8 cellular contexts compared by ENCODE assay signal in genomic region chr1:3530086-3530930, GRCh38.
DNase-seq lines count a peak whose midpoint lies in the region; ATAC-seq and TF ChIP-seq lines count a peak whose summit lies in the region.

No MANE protein-coding gene starts in this region.

- TF ChIP-seq RAD21 in Ishikawa (IDR thresholded peaks at IDR 0.05; ENCODE audit: low read depth) = no peak

- H3K27me3 Mint-ChIP-seq in CD4-positive, alpha-beta memory T cell = no peaks in the 10 kb centered on the region
- H3K27me3 Mint-ChIP-seq in type B pancreatic cell = no peaks in the 10 kb centered on the region

- no peak for TF ChIP-seq EP300 in Ishikawa (IDR thresholded peaks at IDR 0.05; ENCODE audit: borderline replicate concordance)

- no peaks in the 10 kb centered on the region for H3K9me3 ChIP-seq in CD4-positive, alpha-beta memory T cell (ENCODE audit: control insufficient read depth in 1 of 2, low read length in 2 of 2)
- H3K9me3 ChIP-seq in ascending aorta (no peaks in the 10 kb centered on the region), left lung (no peaks in the 10 kb centered on the region)

- CTCF ChIA-PET in CD4-positive, alpha-beta memory T cell (lab: Charles Lee; ENCODE audit: partially characterized antibody) = interaction anchor here (1.1 to 2.1 kb wide), 3 partner anchors 89 to 91 kb away, joined by 3 to 10 read pairs (median 4); no protein-coding TSS in a partner anchor

- no peak for DNase-seq in CD4-positive, alpha-beta memory T cell
- DNase-seq in ascending aorta (ENCODE audit: low spot score in 2 of 2) (no peak), left lung (no peak), type B pancreatic cell (ENCODE audit: extremely low spot score, unreplicated experiment) (no peak), AG08395 (ENCODE audit: low spot score) (no peak), cortex of kidney (lab: John Stamatoyannopoulos, UW) (no peak), GOT3 (lab: John Stamatoyannopoulos, UW) (no peak)

- H3K4me3 ChIP-seq in CD4-positive, alpha-beta memory T cell (ENCODE audit: low read length in 2 of 2) = peak overlapping the region; percentile 54 to 85
- peak overlapping the region; percentile 82 to 83 for H3K4me3 ChIP-seq in ascending aorta
- H3K4me3 ChIP-seq in left lung = peak overlapping the region; percentile 54 to 71

- ATAC-seq in left lung = peak; percentile 34

- no peaks in the 10 kb centered on the region for H3K9me3 Mint-ChIP-seq in CD4-positive, alpha-beta memory T cell
- no peaks in the 10 kb centered on the region for H3K9me3 Mint-ChIP-seq in type B pancreatic cell

- H3K36me3 Mint-ChIP-seq in CD4-positive, alpha-beta memory T cell = no peaks in the 10 kb centered on the region
- H3K36me3 Mint-ChIP-seq in type B pancreatic cell = no peaks in the 10 kb centered on the region

- H3K36me3 ChIP-seq in CD4-positive, alpha-beta memory T cell (ENCODE audit: insufficient read depth, low read length) = no peaks in the 10 kb centered on the region
- no peaks in the 10 kb centered on the region for H3K36me3 ChIP-seq in ascending aorta
- H3K36me3 ChIP-seq in left lung = no peaks in the 10 kb centered on the region

- POLR2A ChIA-PET in CD4-positive, alpha-beta memory T cell (lab: Charles Lee; ENCODE audit: partially characterized antibody) = interaction anchor here (0.7 to 3.1 kb wide), 11 partner anchors 9 to 94 kb away, joined by 3 to 19 read pairs (median 4); partner anchors contain the start of gene TPRG1L

- intact Hi-C loops in CD4-positive, alpha-beta memory T cell (cut with micrococcal nuclease) = loop anchor here (2.0 kb wide), 1 partner anchor 40 kb away; no protein-coding TSS in a partner anchor
- intact Hi-C loops in ascending aorta (cut with DNase I) = loop anchor here (2.0 kb wide), 1 partner anchor 26 kb away; no protein-coding TSS in a partner anchor
- intact Hi-C loops in left lung (cut with DNase I) = no loop called here

- peak overlapping the region; percentile 80 to 88 (median 84) for H3K4me3 Mint-ChIP-seq in CD4-positive, alpha-beta memory T cell
- H3K4me3 Mint-ChIP-seq in type B pancreatic cell = peak overlapping the region; percentile 83

- no peaks in the 10 kb centered on the region for H3K27me3 ChIP-seq in CD4-positive, alpha-beta memory T cell (ENCODE audit: insufficient read depth, low read length)
- H3K27me3 ChIP-seq in ascending aorta (no peaks in the 10 kb centered on the region), left lung (no peaks in the 10 kb centered on the region)

- H3K27ac Mint-ChIP-seq in CD4-positive, alpha-beta memory T cell = peak overlapping the region; percentile 50 to 83 (median 73)
- no peak overlapping the region for H3K27ac Mint-ChIP-seq in type B pancreatic cell

- TF ChIP-seq CTCF in ascending aorta (IDR thresholded peaks at IDR 0.05) = peak in 2 of 3 experiments; percentile 15 to 33
- TF ChIP-seq CTCF in left lung (IDR thresholded peaks at IDR 0.05) = no peak
- TF ChIP-seq CTCF in type B pancreatic cell (conservative IDR thresholded peaks at IDR 0.05) = peak; percentile 48

- H3K4me1 ChIP-seq in CD4-positive, alpha-beta memory T cell (ENCODE audit: insufficient read depth, low read length) = peaks cover 16% of the 10 kb centered on the region
- H3K4me1 ChIP-seq in ascending aorta (peaks cover 24 to 47% of the 10 kb centered on the region in 2 donors), left lung (peaks cover 6 to 21% of the 10 kb centered on the region in 2 donors)

- peaks cover 4 to 36% (median 18%) of the 10 kb centered on the region in 4 donors for H3K4me1 Mint-ChIP-seq in CD4-positive, alpha-beta memory T cell
- H3K4me1 Mint-ChIP-seq in type B pancreatic cell (ENCODE audit: unreplicated experiment) = peaks cover 6% of the 10 kb centered on the region

- peak overlapping the region; percentile 54 for H3K27ac ChIP-seq in CD4-positive, alpha-beta memory T cell (ENCODE audit: low read depth, low read length)
- H3K27ac ChIP-seq in ascending aorta = peak overlapping the region; percentile 88 to 92
- peak overlapping the region; percentile 48 to 65 for H3K27ac ChIP-seq in left lung

TF ChIP-seq in Ishikawa, 13 proteins besides CTCF, POLR2A, EP300 and RAD21:
- TF ChIP-seq NFIC (IDR thresholded peaks at IDR 0.05) = no peak
- no peak for TF ChIP-seq YY1 (IDR thresholded peaks at IDR 0.05; ENCODE audit: low read depth)
- TF ChIP-seq TAF1 (IDR thresholded peaks at IDR 0.05; ENCODE audit: low read depth) = no peak
- TF ChIP-seq ZBTB7A (IDR thresholded peaks at IDR 0.05; ENCODE audit: low read depth) = peak; percentile 48; the same call in 1 of the 2 replicates
- no peak for TF ChIP-seq EGR1 (IDR thresholded peaks at IDR 0.05)
- TF ChIP-seq USF1 (IDR thresholded peaks at IDR 0.05) = no peak
- TF ChIP-seq REST (IDR thresholded peaks at IDR 0.05; ENCODE audit: low read depth) = no peak
- TF ChIP-seq MAX (IDR thresholded peaks at IDR 0.05) = no peak
- TF ChIP-seq CEBPB (IDR thresholded peaks at IDR 0.05) = no peak
TF ChIP-seq in Ishikawa: peak in this region for 1.

Comparison
In these comparisons a context has a peak if more than half of its experiments do, and no peak if none do; other contexts are left out.
1. CTCF ChIP-seq: peak in ascending aorta (2 of 3) and type B pancreatic cell (single experiment); none in left lung (0 of 2).
2. intact Hi-C loops: an anchor here in CD4-positive, alpha-beta memory T cell (2.0 kb wide) and ascending aorta (2.0 kb wide); none called in left lung.
3. Peak in every context shown above with its lines, with median percentiles within 50 percentile points of each other: H3K27ac ChIP-seq and H3K4me3 ChIP-seq.